In the genomic region with DNA sequence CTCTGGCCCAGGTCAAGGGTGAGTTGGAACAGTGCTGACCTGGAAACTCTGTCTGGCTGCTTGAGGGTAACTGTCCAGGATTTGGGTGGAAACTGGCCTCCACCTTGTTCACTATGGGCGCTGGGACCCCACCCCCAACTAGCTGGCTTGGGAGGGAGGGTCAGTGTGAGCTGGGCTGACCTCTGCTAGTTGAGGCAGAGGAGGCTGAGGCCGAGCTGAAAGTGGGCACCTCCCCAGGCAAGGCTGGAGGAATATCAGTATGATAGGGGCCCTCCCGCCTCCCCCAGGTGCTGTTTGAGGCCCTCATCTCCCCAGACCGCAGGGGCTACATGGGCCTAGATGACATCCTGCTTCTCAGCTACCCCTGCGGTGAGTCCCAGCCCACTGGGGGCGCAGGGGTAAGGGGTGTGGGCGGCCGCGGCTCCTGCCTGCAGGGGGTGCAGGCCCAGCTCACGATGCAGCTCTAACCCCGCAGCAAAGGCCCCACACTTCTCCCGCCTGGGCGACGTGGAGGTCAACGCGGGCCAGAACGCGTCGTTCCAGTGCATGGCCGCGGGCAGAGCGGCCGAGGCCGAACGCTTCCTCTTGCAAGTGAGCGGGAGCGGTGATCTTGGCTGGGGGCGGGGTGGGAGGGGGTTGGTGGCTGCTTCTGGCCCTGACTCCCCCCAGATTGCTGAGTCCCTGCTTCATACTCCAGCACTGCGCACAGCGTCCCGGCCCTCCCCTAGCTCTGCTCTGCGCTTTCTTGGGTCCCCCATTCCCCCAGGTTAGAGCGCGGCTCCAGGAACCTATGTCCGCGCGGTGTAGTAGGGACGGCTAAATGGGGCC, we compare ENCODE assay signal across 9 cellular contexts. TPM values are rescaled to one million over a fixed set of nuclear protein-coding genes. Genes with fewer than 3 reads are reported as not detected.
DNase-seq lines count a peak whose midpoint lies in the region; ATAC-seq and TF ChIP-seq lines count a peak whose summit lies in the region.
"Had no signal": no experiment of that assay in that cellular context is flagged by ENCODE, and none has a peak within 500 bp of the region (broad histone marks: within the 10 kb centered on the region; RNA-seq: fewer than 3 reads in every experiment).

No MANE protein-coding gene starts in this region.

- no peak overlapping the region for H4K91ac ChIP-seq in neuronal stem cell (ENCODE audit: low read depth, low read length, poor library complexity)

- H3K4me2 ChIP-seq in BLaER1, result peak overlapping the region; percentile 99
- peak overlapping the region; percentile 93 for H3K4me2 ChIP-seq in neuronal stem cell (ENCODE audit: insufficient read depth, low read length, poor library complexity, severe bottlenecking)

- H3K9ac ChIP-seq in BLaER1 (peak overlapping the region; percentile 34; the same call in 1 of the 2 replicates), neuronal stem cell (ENCODE audit: low read depth, low read length, poor library complexity) (peak overlapping the region; percentile 92)

- H3K36me3 ChIP-seq in BLaER1 (no peaks in the 10 kb centered on the region), RWPE2 (ENCODE audit: low read depth) (peaks cover 21% of the 10 kb centered on the region), neuronal stem cell (replicated peaks in 1 of 2; ENCODE audit: control insufficient read depth in 2 of 2, insufficient read depth in 2 of 2, low read length in 2 of 2) (no peaks in the 10 kb centered on the region)

- H3K27ac ChIP-seq in BLaER1, result no peak overlapping the region
- H3K27ac ChIP-seq in RWPE2 (ENCODE audit: poor library complexity, severe bottlenecking), result no peak overlapping the region
- H3K27ac ChIP-seq in neuronal stem cell (replicated peaks; ENCODE audit: low read length), result no peak overlapping the region

- H3K4me3 ChIP-seq in BLaER1 (peak overlapping the region; percentile 68), RWPE2 (ENCODE audit: severe bottlenecking) (peak overlapping the region; percentile 20), fibroblast of villous mesenchyme (ENCODE audit: low read depth, low read length) (peak overlapping the region; percentile 56), neuronal stem cell (ENCODE audit: low read length in 2 of 2) (peak overlapping the region; percentile 28 to 80)

- no peak overlapping the region for H4K8ac ChIP-seq in neuronal stem cell (ENCODE audit: low read depth, low read length)

- peak overlapping the region; percentile 98 for H3K23ac ChIP-seq in neuronal stem cell (ENCODE audit: low read depth, low read length, poor library complexity)

- DNase-seq in RWPE2 (ENCODE audit: low spot score), result no peak
- no peak for DNase-seq in fibroblast of villous mesenchyme (ENCODE audit: low read depth)
- no peak for DNase-seq in neuronal stem cell (ENCODE audit: low spot score)
- DNase-seq in RPMI8226, result no peak
- DNase-seq in SW 1271 (lab: John Stamatoyannopoulos, UW), result no peak
- DNase-seq in activated effector memory CD4-positive, alpha-beta T cell treated with Interleukin-2 at 50 U/mL for 16 hours, result no peak
- DNase-seq: NCI-H1092 had no signal

- H3K14ac ChIP-seq in neuronal stem cell (ENCODE audit: low read length), result peak overlapping the region; percentile 75

- H3K4me1 ChIP-seq in BLaER1 (peaks cover 20% of the 10 kb centered on the region), RWPE2 (ENCODE audit: insufficient read depth, poor library complexity, severe bottlenecking) (no peaks in the 10 kb centered on the region), neuronal stem cell (ENCODE audit: control insufficient read depth in 2 of 2, insufficient read depth in 1 of 2, low read depth in 1 of 2, low read length in 2 of 2) (peaks cover 24 to 32% of the 10 kb centered on the region in 2 donors)

- H3K4ac ChIP-seq in neuronal stem cell (ENCODE audit: low read length), result peak overlapping the region; percentile 37

- H2BK15ac ChIP-seq in neuronal stem cell (ENCODE audit: low read length), result no peak overlapping the region

- peak overlapping the region; percentile 97 for H3K18ac ChIP-seq in neuronal stem cell (ENCODE audit: low read length)

- no peaks in the 10 kb centered on the region for H3K9me3 ChIP-seq in BLaER1
- no peaks in the 10 kb centered on the region for H3K9me3 ChIP-seq in RWPE2 (ENCODE audit: severe bottlenecking)
- H3K9me3 ChIP-seq in neuronal stem cell (replicated peaks in 1 of 2; ENCODE audit: control insufficient read depth in 2 of 2, insufficient read depth in 1 of 2, low read depth in 1 of 2, low read length in 2 of 2), result no peaks in the 10 kb centered on the region

- H3K27me3 ChIP-seq in BLaER1, result peaks cover 42% of the 10 kb centered on the region
- no peaks in the 10 kb centered on the region for H3K27me3 ChIP-seq in RWPE2 (ENCODE audit: insufficient read depth, poor library complexity, severe bottlenecking)
- peaks cover 0 to 43% (median 27%) of the 10 kb centered on the region in 3 experiments for H3K27me3 ChIP-seq in neuronal stem cell (ENCODE audit: control insufficient read depth in 3 of 3, insufficient read depth in 3 of 3, low read depth in 1 of 3, low read length in 3 of 3)

- TF ChIP-seq CTCF in RWPE2 (IDR thresholded peaks at IDR 0.05; ENCODE audit: poor library complexity, severe bottlenecking) (no peak), fibroblast of villous mesenchyme (IDR thresholded peaks at IDR 0.05; ENCODE audit: insufficient read depth, low read depth, low read length) (no peak)

- WGBS in neuronal stem cell (ENCODE audit: extremely low coverage in 2 of 2, insufficient read length in 2 of 2, insufficient replicate concordance in 1 of 2), 2 donors, result no CpG with 5 or more reads among the region's 38 CpGs

- no peaks in the 10 kb centered on the region for H4K20me1 ChIP-seq in BLaER1

- H2AK5ac ChIP-seq in neuronal stem cell (ENCODE audit: low read depth, low read length), result peak overlapping the region; percentile 88

- H2AFZ ChIP-seq in neuronal stem cell (ENCODE audit: low read length), result peak overlapping the region; percentile 81

- peak overlapping the region; percentile 66 for H2BK5ac ChIP-seq in neuronal stem cell (ENCODE audit: low read length)

- ATAC-seq in RWPE2 (ENCODE audit: low read depth), result peak; percentile 27; the same call in 2 of the 3 replicates
- no peak for ATAC-seq in HG02571 (IDR thresholded peaks at IDR 0.05; ENCODE audit: unreplicated experiment)

- no peak overlapping the region for H2BK12ac ChIP-seq in neuronal stem cell (ENCODE audit: low read length)

- peaks cover 8% of the 10 kb centered on the region for H3K79me1 ChIP-seq in neuronal stem cell (ENCODE audit: low read depth, low read length)

- H2BK120ac ChIP-seq in neuronal stem cell (ENCODE audit: low read depth, low read length), result peak overlapping the region; percentile 96

RNA-seq across cellular contexts. Expression of a gene that starts 22.9 kb away (rescaled TPM):
- total RNA-seq in fibroblast of villous mesenchyme, result 5.5 and 6.9 TPM in 2 replicates
- polyA plus RNA-seq in neuronal stem cell (2013, experiment 1 of 2), result 25.9 TPM
- polyA plus RNA-seq in neuronal stem cell (2013, experiment 2 of 2), result 26.2 TPM

RNA-seq across cellular contexts. Expression of a gene that starts 28.5 kb away (rescaled TPM):
- total RNA-seq in fibroblast of villous mesenchyme, result 22.5 and 28.0 TPM in 2 replicates
- polyA plus RNA-seq in neuronal stem cell (2013, experiment 1 of 2), result 19.8 TPM
- polyA plus RNA-seq in neuronal stem cell (2013, experiment 2 of 2), result 19.0 TPM
